8 cellular contexts compared by ENCODE assay signal in genomic region chr15:41695750-41696436, GRCh38. TPM values are rescaled to one million over a fixed set of nuclear protein-coding genes. Genes with fewer than 3 reads are reported as not detected.
DNase-seq lines count a peak whose midpoint lies in the region; ATAC-seq and TF ChIP-seq lines count a peak whose summit lies in the region.

No MANE protein-coding gene starts in this region.

- DNase-seq in GM12864 (ENCODE audit: low read depth) (peak; percentile 55), prostate gland (ENCODE audit: low spot score) (peak; percentile 23), ovary (no peak), NCI-H2196 (lab: John Stamatoyannopoulos, UW; ENCODE audit: unreplicated experiment) (no peak)

- H3K36me3 ChIP-seq in prostate gland (no peaks in the 10 kb centered on the region), ovary (no peaks in the 10 kb centered on the region)

- H3K9me3 ChIP-seq in prostate gland (no peaks in the 10 kb centered on the region), ovary (no peaks in the 10 kb centered on the region)

- no peak for TF ChIP-seq POLR2A in prostate gland (IDR thresholded peaks at IDR 0.05)
- no peak for TF ChIP-seq POLR2A in ovary (IDR thresholded peaks at IDR 0.05)

- TF ChIP-seq RAD21 in Ishikawa (IDR thresholded peaks at IDR 0.05; ENCODE audit: low read depth): peak; percentile 13; the same call in 1 of the 2 replicates

- ATAC-seq in GM21515 (IDR thresholded peaks at IDR 0.05; ENCODE audit: unreplicated experiment) (peak; percentile 88), esophagus mucosa (peak; percentile 63)
- peak; percentile 90 for ATAC-seq in activated CD4-positive, CD25-positive, alpha-beta regulatory T cell treated with anti-CD3 and anti-CD28 coated beads, Interleukin-2, amount 50 U/mL, for 24 hours

- 65% methylated on average over 8 of the region's 8 CpGs for WGBS in prostate gland
- WGBS in ovary, 3 donors: 58 to 62% (median 61%) methylated on average over 8 of the region's 8 CpGs

- no peaks in the 10 kb centered on the region for H3K4me1 ChIP-seq in prostate gland (replicated peaks)
- H3K4me1 ChIP-seq in ovary (ENCODE audit: insufficient read depth): peaks cover 2% of the 10 kb centered on the region

- no peak overlapping the region for H3K4me3 ChIP-seq in GM12864 (ENCODE audit: low read depth, low read length)
- no peak overlapping the region for H3K4me3 ChIP-seq in prostate gland
- H3K4me3 ChIP-seq in ovary: no peak overlapping the region

- TF ChIP-seq CTCF in GM12864 (IDR thresholded peaks at IDR 0.05; ENCODE audit: low read depth, low read length, missing control alignments) (peak; percentile 48), prostate gland (IDR thresholded peaks at IDR 0.05) (peak in 1 of 4 experiments; percentile 17), ovary (IDR thresholded peaks at IDR 0.05) (no peak)

- no peaks in the 10 kb centered on the region for H3K27me3 ChIP-seq in prostate gland (replicated peaks; ENCODE audit: insufficient read depth)
- H3K27me3 ChIP-seq in ovary: no peaks in the 10 kb centered on the region

- TF ChIP-seq EP300 in Ishikawa (IDR thresholded peaks at IDR 0.05; ENCODE audit: borderline replicate concordance) (no peak), ovary (IDR thresholded peaks at IDR 0.05) (no peak)

- intact Hi-C loops in prostate gland (cut with DNase I) (no loop called here), ovary (cut with DNase I) (no loop called here)

- H3K27ac ChIP-seq in prostate gland (no peak overlapping the region), ovary (no peak overlapping the region)

TF ChIP-seq in Ishikawa, 13 proteins besides CTCF, POLR2A, EP300 and RAD21:
- TF ChIP-seq USF1 (IDR thresholded peaks at IDR 0.05) (no peak), ZBTB7A (IDR thresholded peaks at IDR 0.05; ENCODE audit: low read depth) (no peak), NFIC (IDR thresholded peaks at IDR 0.05) (no peak), MAX (IDR thresholded peaks at IDR 0.05) (no peak)

RNA-seq across cellular contexts. Expression of gene MGA, which starts 35.7 kb away (rescaled TPM):
- 18.2 TPM for total RNA-seq in esophagus mucosa
- 10 to 100 TPM; 42.9 to 62.5 TPM for total RNA-seq in prostate gland
- 10 to 100 TPM; 43.4 to 90.2 (median 61.6) TPM for total RNA-seq in ovary
- polyA plus RNA-seq in ovary: 10 to 100 TPM in 1 of 2 donors, 1 to 10 TPM in 1; 7.1 to 14.8 TPM

Comparison
In these comparisons a context has a peak if more than half of its experiments do, and no peak if none do; other contexts are left out.
1. DNase-seq: peak in GM12864 (single experiment) and prostate gland (single experiment); none in ovary (0 of 5) and NCI-H2196 (single experiment).
2. Peak in every context shown above with its lines, with median percentiles within 50 percentile points of each other: ATAC-seq.